29 cellular contexts compared by ENCODE assay signal in the genomic region with DNA sequence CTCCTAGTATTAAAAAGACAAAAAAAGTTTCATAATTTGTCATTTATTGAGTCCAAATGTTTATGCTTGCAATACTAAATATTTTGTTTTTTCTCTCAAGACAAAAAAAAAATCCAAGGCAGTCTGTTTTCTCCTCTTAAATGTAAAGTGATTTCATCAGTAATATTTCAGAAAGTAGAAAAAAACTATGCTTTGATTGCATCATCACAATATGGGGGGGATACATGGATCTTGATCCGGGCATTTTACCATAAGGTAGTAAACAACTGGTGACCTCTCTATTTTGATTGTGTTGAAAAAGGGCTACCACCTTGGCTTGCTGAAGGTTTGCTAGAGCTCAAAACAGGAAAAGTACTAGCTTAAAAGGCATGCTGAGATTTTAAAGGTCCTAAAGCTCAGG.
"Had no signal": no experiment of that assay in that cellular context is flagged by ENCODE, and none has a peak within 500 bp of the region (broad histone marks: within the 10 kb centered on the region; RNA-seq: fewer than 3 reads in every experiment).

No MANE protein-coding gene starts in this region.

- H3K27me3 ChIP-seq: left lung, neural progenitor cell, neutrophil, sigmoid colon, spleen, suprapubic skin, tibial artery, upper lobe of right lung had no signal

- H3K9me3 ChIP-seq: left lung, lower lobe of right lung, neutrophil, sigmoid colon, spleen, suprapubic skin, thoracic aorta, tibial artery, upper lobe of right lung had no signal

- DNase-seq: hypothalamus; immature natural killer cell; kidney; left colon; left lung; lower lobe of right lung; mammary epithelial cell; mesenchymal stem cell; naive B cell; natural killer cell; nephron progenitor cell; occipital lobe; retina; right cardiac atrium; sigmoid colon; small intestine; spleen; stimulated activated CD4-positive, alpha-beta T cell treated with anti-CD3 and anti-CD28 coated beads, Interleukin-4, amount 100 ng/mL, for 24 hours; stimulated activated naive CD4-positive, alpha-beta T cell; tibial artery; trophoblast cell; upper lobe of right lung had no signal

- H3K27ac Mint-ChIP-seq: immature natural killer cell; naive B cell; natural killer cell; nephron progenitor cell; neural progenitor cell; stimulated activated effector memory CD8-positive, alpha-beta T cell treated with anti-CD3 and anti-CD28 coated beads, Interleukin-12 subunit alpha, Interleukin-12 subunit beta, amount 100 ng/mL, for 72 hours; stimulated activated naive CD8-positive, alpha-beta T cell treated with anti-CD3 and anti-CD28 coated beads, Interleukin-15, Interleukin-2, amounts not matched to agents 100 ng/mL and 50 ng/mL, for 24 hours had no signal

- H3K4me1 Mint-ChIP-seq: immature natural killer cell; naive B cell; natural killer cell; nephron progenitor cell; neural progenitor cell; stimulated activated effector memory CD8-positive, alpha-beta T cell treated with anti-CD3 and anti-CD28 coated beads, Interleukin-12 subunit alpha, Interleukin-12 subunit beta, amount 100 ng/mL, for 72 hours had no signal

- H3K4me1 ChIP-seq: left lung, lower lobe of right lung, neural progenitor cell, parathyroid adenoma, sigmoid colon, spleen, suprapubic skin, tibial artery, upper lobe of right lung had no signal

- ATAC-seq: left colon; left lung; lower lobe of right lung; natural killer cell; right cardiac atrium; stimulated activated effector memory CD8-positive, alpha-beta T cell treated with anti-CD3 and anti-CD28 coated beads, Interleukin-12 subunit alpha, Interleukin-12 subunit beta, amount 100 ng/mL, for 72 hours; upper lobe of right lung had no signal

- H3K27me3 Mint-ChIP-seq: naive B cell; stimulated activated naive CD8-positive, alpha-beta T cell treated with anti-CD3 and anti-CD28 coated beads, Interleukin-15, Interleukin-2, amounts not matched to agents 100 ng/mL and 50 ng/mL, for 24 hours had no signal

- H3K4me3 ChIP-seq: left lung, lower lobe of right lung, neural progenitor cell, sigmoid colon, spleen, suprapubic skin, thoracic aorta, tibial artery, upper lobe of right lung had no signal

- H3K36me3 ChIP-seq: thoracic aorta had no signal

- H3K4me3 Mint-ChIP-seq: immature natural killer cell; naive B cell; natural killer cell; nephron progenitor cell; neural progenitor cell; stimulated activated effector memory CD8-positive, alpha-beta T cell treated with anti-CD3 and anti-CD28 coated beads, Interleukin-12 subunit alpha, Interleukin-12 subunit beta, amount 100 ng/mL, for 72 hours; stimulated activated naive CD8-positive, alpha-beta T cell treated with anti-CD3 and anti-CD28 coated beads, Interleukin-15, Interleukin-2, amounts not matched to agents 100 ng/mL and 50 ng/mL, for 24 hours had no signal
